ENCODE assay signal across 11 cellular contexts in the genomic region with DNA sequence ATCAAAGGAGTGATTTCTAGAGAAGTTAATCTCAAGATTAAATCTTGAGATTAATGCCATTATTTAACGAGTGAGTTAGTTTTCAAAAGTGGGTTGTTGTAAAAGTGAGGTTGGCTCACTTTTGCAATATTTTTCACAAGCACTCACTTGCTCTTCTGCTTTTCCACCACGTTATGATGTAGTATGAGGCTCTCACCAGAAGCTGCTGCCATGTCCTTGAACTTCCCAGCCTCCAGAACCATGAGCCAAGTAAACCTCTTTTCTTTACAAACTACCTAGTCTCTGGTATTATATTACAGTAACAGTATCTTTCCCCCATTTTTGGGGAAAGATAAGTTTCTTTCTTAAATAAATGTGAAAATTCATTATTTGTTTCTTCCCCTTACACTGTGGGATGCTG.
"Had no signal": no experiment of that assay in that cellular context is flagged by ENCODE, and none has a peak within 500 bp of the region (broad histone marks: within the 10 kb centered on the region; RNA-seq: fewer than 3 reads in every experiment).

No MANE protein-coding gene starts in this region.

- H3K27ac ChIP-seq: GM23248 had no signal

- H3K4me3 Mint-ChIP-seq: GM23338, H9, HFFc6 had no signal

- H3K27ac Mint-ChIP-seq: GM23338, H9, HFFc6 had no signal

- H3K4me1 ChIP-seq: HAP-1 had no signal

- H3K9me3 ChIP-seq: HAP-1 had no signal

- H3K4me1 Mint-ChIP-seq: GM23338, H9 had no signal

- FAIRE-seq: H1, H54 had no signal

- ATAC-seq: GM23338, HCT116 had no signal

- H2AFZ ChIP-seq: GM23248, GM23338 had no signal

- H3K9ac ChIP-seq: GM23248 had no signal

- H3K4me3 ChIP-seq: GM23248, GM23338, HAP-1 had no signal

- H3K4me2 ChIP-seq: GM23338 had no signal

- DNase-seq: GM23248, GOT3, H7, H9, HCEC 1CT, HFFc6 had no signal

- H3K36me3 ChIP-seq: HAP-1 had no signal
